Comparison of ENCODE assay signal across 9 cellular contexts in the genomic region with DNA sequence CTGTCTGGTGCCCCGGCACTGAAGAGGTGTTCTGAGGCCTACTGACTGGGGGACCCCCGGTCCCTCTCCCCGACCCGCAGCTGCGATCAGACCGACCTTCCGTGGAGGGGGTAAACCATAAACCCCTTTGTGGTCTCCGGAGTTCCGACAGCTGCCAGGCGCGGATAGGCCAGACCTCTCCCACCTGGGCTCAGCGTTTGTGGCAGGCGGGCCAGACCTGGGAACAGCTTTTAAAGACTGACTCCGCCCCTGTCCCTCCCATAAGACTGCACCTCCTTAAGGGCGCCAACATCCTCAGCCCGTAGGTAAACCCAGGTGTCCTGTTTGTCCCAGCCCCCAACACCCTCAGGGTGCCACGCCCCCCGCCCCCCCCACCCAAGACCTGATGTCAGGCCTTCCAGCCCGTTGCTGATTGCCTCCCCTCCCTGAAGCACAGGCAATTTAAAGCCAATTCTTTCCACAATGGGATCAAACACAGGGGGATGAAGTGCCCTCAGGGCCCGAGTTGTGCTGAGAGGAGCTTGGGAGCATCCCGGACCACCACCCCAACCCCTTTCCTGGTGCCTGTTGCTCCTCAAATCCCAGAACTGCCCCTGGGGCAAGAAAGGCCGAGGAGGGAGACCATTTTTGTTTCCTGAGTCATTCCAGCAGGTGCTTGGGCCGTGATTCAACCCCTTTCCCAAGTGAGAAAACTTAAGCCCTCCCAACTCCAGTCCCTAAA. TPM values are rescaled to one million over a fixed set of nuclear protein-coding genes. Genes with fewer than 3 reads are reported as not detected.
DNase-seq lines count a peak whose midpoint lies in the region; ATAC-seq, FAIRE-seq and TF ChIP-seq lines count a peak whose summit lies in the region.
"Had no signal": no experiment of that assay in that cellular context is flagged by ENCODE, and none has a peak within 500 bp of the region (broad histone marks: within the 10 kb centered on the region; RNA-seq: fewer than 3 reads in every experiment).

A gene (minus strand): TSS at position 204 of the 721 bp plus-strand sequence. CDS start 418 bp downstream, outside the sequence.

- H3K27me3 ChIP-seq in thyroid gland = no peaks in the 10 kb centered on the region

- POLR2A ChIA-PET in activated CD4-positive, alpha-beta T cell treated with anti-CD3 and anti-CD28 coated beads, Interleukin-2, amount 10 ng/mL, durations not matched to agents 7 days and 5 days (lab: Charles Lee) = no interaction called here

- no peak for FAIRE-seq in kidney (lab: Jason Lieb, UNC)

- H3K9ac ChIP-seq in kidney (ENCODE audit: low read length in 2 of 2) = peak within 1 kb of the TSS; percentile 32 to 40

- TF ChIP-seq POLR2A in thyroid gland (IDR thresholded peaks at IDR 0.05) = no peak

- no peaks in the 10 kb centered on the region for H3K9me3 ChIP-seq in kidney (ENCODE audit: control insufficient read depth in 1 of 2, low read length in 2 of 2)
- no peaks in the 10 kb centered on the region for H3K9me3 ChIP-seq in thyroid gland

- H3K27ac ChIP-seq in kidney (ENCODE audit: low read depth in 2 of 2, low read length in 2 of 2) (no peak within 1 kb of the TSS), thyroid gland (peak within 1 kb of the TSS in 2 of 3 donors; percentile 56 to 70)

- H3K27ac Mint-ChIP-seq in activated CD4-positive, alpha-beta T cell treated with anti-CD3 and anti-CD28 coated beads, Interleukin-2, amount 10 ng/mL, durations not matched to agents 7 days and 5 days = peak within 1 kb of the TSS; percentile 25
- peak within 1 kb of the TSS; percentile 78 to 96 (median 89) for H3K27ac Mint-ChIP-seq in brain

- 69 to 84% methylated on average over 15 to 23 of the region's 23 CpGs for WGBS in thyroid gland, 2 donors

- ATAC-seq in GM18858 (IDR thresholded peaks at IDR 0.05; ENCODE audit: unreplicated experiment) = no peak

- H3K4me3 ChIP-seq in kidney (ENCODE audit: low read length in 2 of 2) = peak within 1 kb of the TSS in 1 of 2 donors; percentile 37
- H3K4me3 ChIP-seq in thyroid gland (replicated peaks in 1 of 3) = peak within 1 kb of the TSS in 1 of 3 donors; percentile 19
- H3K4me3 ChIP-seq: lung had no signal

- CTCF ChIA-PET in activated CD4-positive, alpha-beta T cell treated with anti-CD3 and anti-CD28 coated beads, Interleukin-2, amount 10 ng/mL, durations not matched to agents 7 days and 5 days (lab: Charles Lee) = interaction anchor here (0.6 to 2.7 kb wide), 16 partner anchors 9 to 225 kb away, joined by 3 to 18 read pairs (median 4); a partner anchor contains a TSS

- H3K4me3 Mint-ChIP-seq in activated CD4-positive, alpha-beta T cell treated with anti-CD3 and anti-CD28 coated beads, Interleukin-2, amount 10 ng/mL, durations not matched to agents 7 days and 5 days = no peak within 1 kb of the TSS
- H3K4me3 Mint-ChIP-seq in brain = peak within 1 kb of the TSS; percentile 45 to 82 (median 64)

- H3K4me1 ChIP-seq in kidney (ENCODE audit: control insufficient read depth in 1 of 2, insufficient read depth in 1 of 2, low read depth in 1 of 2, low read length in 2 of 2) = peaks cover 7% of the 10 kb centered on the region in 2 donors
- H3K4me1 ChIP-seq in thyroid gland = peaks cover 10 to 16% of the 10 kb centered on the region in 2 donors

- peaks cover 37% of the 10 kb centered on the region for H3K36me3 Mint-ChIP-seq in activated CD4-positive, alpha-beta T cell treated with anti-CD3 and anti-CD28 coated beads, Interleukin-2, amount 10 ng/mL, durations not matched to agents 7 days and 5 days (ENCODE audit: low read depth)
- H3K36me3 Mint-ChIP-seq in brain = peaks cover 42% of the 10 kb centered on the region

- intact Hi-C loops in kidney (cut with DNase I) = no loop called here
- intact Hi-C loops in thyroid gland (cut with DNase I) = no loop called here

- H3K36me3 ChIP-seq in kidney (ENCODE audit: control insufficient read depth in 1 of 2, insufficient read depth in 2 of 2, low read length in 2 of 2) (peaks cover 36 to 47% of the 10 kb centered on the region in 2 donors), thyroid gland (peaks cover 40 to 48% of the 10 kb centered on the region in 2 donors)

- no peak for TF ChIP-seq CTCF in brain (conservative IDR thresholded peaks at IDR 0.05)
- no peak for TF ChIP-seq CTCF in kidney (IDR thresholded peaks at IDR 0.05; ENCODE audit: borderline replicate concordance, extremely low read depth, insufficient read depth)
- no peak for TF ChIP-seq CTCF in thyroid gland (IDR thresholded peaks at IDR 0.05)

- no peaks in the 10 kb centered on the region for H3K9me3 Mint-ChIP-seq in activated CD4-positive, alpha-beta T cell treated with anti-CD3 and anti-CD28 coated beads, Interleukin-2, amount 10 ng/mL, durations not matched to agents 7 days and 5 days
- H3K9me3 Mint-ChIP-seq in brain = no peaks in the 10 kb centered on the region

- H3K4me1 Mint-ChIP-seq in activated CD4-positive, alpha-beta T cell treated with anti-CD3 and anti-CD28 coated beads, Interleukin-2, amount 10 ng/mL, durations not matched to agents 7 days and 5 days = peaks cover 13% of the 10 kb centered on the region
- peaks cover 35% of the 10 kb centered on the region for H3K4me1 Mint-ChIP-seq in brain

- no peaks in the 10 kb centered on the region for H3K27me3 Mint-ChIP-seq in activated CD4-positive, alpha-beta T cell treated with anti-CD3 and anti-CD28 coated beads, Interleukin-2, amount 10 ng/mL, durations not matched to agents 7 days and 5 days
- H3K27me3 Mint-ChIP-seq in brain = peaks cover 3% of the 10 kb centered on the region

- no peak for DNase-seq in activated CD4-positive, alpha-beta T cell treated with anti-CD3 and anti-CD28 coated beads, Interleukin-2, amount 10 ng/mL, durations not matched to agents 7 days and 5 days
- DNase-seq in activated CD4-positive, alpha-beta T cell treated with anti-CD3 and anti-CD28 coated beads, Interleukin-2, amount 50 U/mL, for 1 hour = no peak
- DNase-seq in kidney = peak; percentile 81
- DNase-seq in thyroid gland = no peak
- DNase-seq in DMS114 treated with DMSO at 0.1 percent for 48 hours (lab: John Stamatoyannopoulos, UW; ENCODE audit: unreplicated experiment) = no peak
- DNase-seq in stimulated activated CD4-positive, alpha-beta T cell treated with anti-CD3 and anti-CD28 coated beads, Interleukin-4, amount 100 ng/mL, for 1 hour = no peak

RNA-seq across cellular contexts. Expression of the gene that starts here (rescaled TPM):
- total RNA-seq in activated CD4-positive, alpha-beta T cell treated with anti-CD3 and anti-CD28 coated beads, Interleukin-2, amount 10 ng/mL, durations not matched to agents 7 days and 5 days = under 1 TPM; 0.57 to 0.71 TPM
- polyA plus RNA-seq in brain (ENCODE audit: insufficient read depth, low read depth, low replicate concordance) (5.3 TPM), kidney (ENCODE audit: insufficient read depth, low read depth, low replicate concordance) (0.80 TPM)
- total RNA-seq in kidney (0.88 TPM), thyroid gland (1 to 10 TPM in 1 of 4 donors, under 1 TPM in 1, not detected in 2; 0.67 to 3.1 TPM)

Comparison
In these comparisons a context has a peak if more than half of its experiments do, and no peak if none do; other contexts are left out.
1. Peak in DNase-seq and H3K9ac ChIP-seq in kidney; RNA of the gene not detected or under 1 TPM.
2. H3K27ac ChIP-seq: peak in thyroid gland (2 of 3); none in kidney (0 of 2).